In the genomic region with DNA sequence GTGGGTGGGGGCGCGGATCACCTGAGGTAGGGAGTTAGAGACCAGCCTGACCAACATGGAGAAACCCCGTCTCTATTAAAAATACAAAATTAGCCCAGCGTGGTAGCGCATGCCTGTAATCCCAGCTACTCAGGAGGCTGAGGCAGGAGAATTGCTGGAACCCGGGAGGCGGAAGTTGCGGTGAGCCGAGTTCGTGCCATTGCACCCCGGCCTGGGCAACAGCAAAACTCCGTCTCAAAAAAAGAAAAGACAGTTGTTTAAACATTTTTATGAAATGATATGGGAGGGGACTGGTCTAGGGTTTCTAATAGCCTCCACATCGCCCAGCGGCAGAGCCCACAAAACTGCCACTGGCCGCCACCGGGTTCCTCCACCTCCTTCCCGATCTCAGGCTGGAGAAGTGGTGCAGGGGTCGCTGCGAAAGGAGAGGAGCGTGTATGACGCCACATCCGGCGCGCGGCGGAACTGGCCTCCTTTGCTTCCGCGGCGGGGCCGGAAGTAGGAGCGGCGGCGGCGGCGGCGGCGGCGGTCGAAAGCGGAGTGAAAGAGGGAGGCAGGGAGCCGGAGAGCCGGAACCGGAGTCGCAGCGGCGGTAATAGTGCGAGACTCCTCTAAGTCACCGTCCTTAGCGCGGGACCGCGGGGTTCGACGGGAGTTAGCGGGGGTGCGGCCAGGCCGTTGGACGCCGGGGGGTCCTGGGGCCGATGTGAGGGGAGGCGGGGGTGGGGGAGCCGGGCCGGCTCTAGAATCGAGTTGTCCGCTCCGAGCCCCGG, we compare ENCODE assay signal across 1 cellular context.
TF ChIP-seq lines count a peak whose summit lies in the region.

Gene PPP4C, plus strand, starts transcription at position 492 of the 773 bp plus-strand sequence. CDS start 384 bp downstream, outside the sequence.

TF ChIP-seq in GM12878, 131 proteins besides CTCF, POLR2A, EP300 and RAD21 (continued from another document and continues in another):
- TF ChIP-seq, protein P1, sequence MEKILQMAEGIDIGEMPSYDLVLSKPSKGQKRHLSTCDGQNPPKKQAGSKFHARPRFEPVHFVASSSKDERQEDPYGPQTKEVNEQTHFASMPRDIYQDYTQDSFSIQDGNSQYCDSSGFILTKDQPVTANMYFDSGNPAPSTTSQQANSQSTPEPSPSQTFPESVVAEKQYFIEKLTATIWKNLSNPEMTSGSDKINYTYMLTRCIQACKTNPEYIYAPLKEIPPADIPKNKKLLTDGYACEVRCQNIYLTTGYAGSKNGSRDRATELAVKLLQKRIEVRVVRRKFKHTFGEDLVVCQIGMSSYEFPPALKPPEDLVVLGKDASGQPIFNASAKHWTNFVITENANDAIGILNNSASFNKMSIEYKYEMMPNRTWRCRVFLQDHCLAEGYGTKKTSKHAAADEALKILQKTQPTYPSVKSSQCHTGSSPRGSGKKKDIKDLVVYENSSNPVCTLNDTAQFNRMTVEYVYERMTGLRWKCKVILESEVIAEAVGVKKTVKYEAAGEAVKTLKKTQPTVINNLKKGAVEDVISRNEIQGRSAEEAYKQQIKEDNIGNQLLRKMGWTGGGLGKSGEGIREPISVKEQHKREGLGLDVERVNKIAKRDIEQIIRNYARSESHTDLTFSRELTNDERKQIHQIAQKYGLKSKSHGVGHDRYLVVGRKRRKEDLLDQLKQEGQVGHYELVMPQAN (conservative IDR thresholded peaks at IDR 0.05), result peak; percentile 53; the same call in 1 of the 2 replicates
- TF ChIP-seq TARDBP (IDR thresholded peaks at IDR 0.05; ENCODE audit: borderline replicate concordance), result no peak
- TF ChIP-seq IKZF1 (conservative IDR thresholded peaks at IDR 0.05), result peak; percentile 90
- peak; percentile 84 for TF ChIP-seq RELB (IDR thresholded peaks at IDR 0.05; ENCODE audit: low read depth)
- no peak for TF ChIP-seq NFYA (IDR thresholded peaks at IDR 0.05; ENCODE audit: borderline replicate concordance, low read depth, low read length)
- no peak for TF ChIP-seq BRCA1 (IDR thresholded peaks at IDR 0.05; ENCODE audit: low read depth, low read length)
- TF ChIP-seq POLR2AphosphoS5 (IDR thresholded peaks at IDR 0.05; ENCODE audit: low read length), result peak; percentile 80
- TF ChIP-seq SREBF2 (IDR thresholded peaks at IDR 0.05; ENCODE audit: low read length), result no peak
- 0 out of 2 replicates have a peak, but pooled peaks have one; percentile 29 for TF ChIP-seq TCF12 (IDR thresholded peaks at IDR 0.05; ENCODE audit: low read depth, low read length)
- peak; percentile 63; the same call in 1 of the 2 replicates for TF ChIP-seq NR2C1 (IDR thresholded peaks at IDR 0.05)
- TF ChIP-seq, protein P2, sequence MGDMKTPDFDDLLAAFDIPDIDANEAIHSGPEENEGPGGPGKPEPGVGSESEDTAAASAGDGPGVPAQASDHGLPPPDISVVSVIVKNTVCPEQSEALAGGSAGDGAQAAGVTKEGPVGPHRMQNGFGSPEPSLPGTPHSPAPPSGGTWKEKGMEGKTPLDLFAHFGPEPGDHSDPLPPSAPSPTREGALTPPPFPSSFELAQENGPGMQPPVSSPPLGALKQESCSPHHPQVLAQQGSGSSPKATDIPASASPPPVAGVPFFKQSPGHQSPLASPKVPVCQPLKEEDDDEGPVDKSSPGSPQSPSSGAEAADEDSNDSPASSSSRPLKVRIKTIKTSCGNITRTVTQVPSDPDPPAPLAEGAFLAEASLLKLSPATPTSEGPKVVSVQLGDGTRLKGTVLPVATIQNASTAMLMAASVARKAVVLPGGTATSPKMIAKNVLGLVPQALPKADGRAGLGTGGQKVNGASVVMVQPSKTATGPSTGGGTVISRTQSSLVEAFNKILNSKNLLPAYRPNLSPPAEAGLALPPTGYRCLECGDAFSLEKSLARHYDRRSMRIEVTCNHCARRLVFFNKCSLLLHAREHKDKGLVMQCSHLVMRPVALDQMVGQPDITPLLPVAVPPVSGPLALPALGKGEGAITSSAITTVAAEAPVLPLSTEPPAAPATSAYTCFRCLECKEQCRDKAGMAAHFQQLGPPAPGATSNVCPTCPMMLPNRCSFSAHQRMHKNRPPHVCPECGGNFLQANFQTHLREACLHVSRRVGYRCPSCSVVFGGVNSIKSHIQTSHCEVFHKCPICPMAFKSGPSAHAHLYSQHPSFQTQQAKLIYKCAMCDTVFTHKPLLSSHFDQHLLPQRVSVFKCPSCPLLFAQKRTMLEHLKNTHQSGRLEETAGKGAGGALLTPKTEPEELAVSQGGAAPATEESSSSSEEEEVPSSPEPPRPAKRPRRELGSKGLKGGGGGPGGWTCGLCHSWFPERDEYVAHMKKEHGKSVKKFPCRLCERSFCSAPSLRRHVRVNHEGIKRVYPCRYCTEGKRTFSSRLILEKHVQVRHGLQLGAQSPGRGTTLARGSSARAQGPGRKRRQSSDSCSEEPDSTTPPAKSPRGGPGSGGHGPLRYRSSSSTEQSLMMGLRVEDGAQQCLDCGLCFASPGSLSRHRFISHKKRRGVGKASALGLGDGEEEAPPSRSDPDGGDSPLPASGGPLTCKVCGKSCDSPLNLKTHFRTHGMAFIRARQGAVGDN (IDR thresholded peaks at IDR 0.05), result peak; percentile 45; the same call in 1 of the 2 replicates
- no peak for TF ChIP-seq ZBED1 (IDR thresholded peaks at IDR 0.05; ENCODE audit: borderline replicate concordance)
- TF ChIP-seq, protein P3, sequence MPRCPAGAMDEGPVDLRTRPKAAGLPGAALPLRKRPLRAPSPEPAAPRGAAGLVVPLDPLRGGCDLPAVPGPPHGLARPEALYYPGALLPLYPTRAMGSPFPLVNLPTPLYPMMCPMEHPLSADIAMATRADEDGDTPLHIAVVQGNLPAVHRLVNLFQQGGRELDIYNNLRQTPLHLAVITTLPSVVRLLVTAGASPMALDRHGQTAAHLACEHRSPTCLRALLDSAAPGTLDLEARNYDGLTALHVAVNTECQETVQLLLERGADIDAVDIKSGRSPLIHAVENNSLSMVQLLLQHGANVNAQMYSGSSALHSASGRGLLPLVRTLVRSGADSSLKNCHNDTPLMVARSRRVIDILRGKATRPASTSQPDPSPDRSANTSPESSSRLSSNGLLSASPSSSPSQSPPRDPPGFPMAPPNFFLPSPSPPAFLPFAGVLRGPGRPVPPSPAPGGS (IDR thresholded peaks at IDR 0.05; ENCODE audit: borderline replicate concordance, insufficient read depth, low read depth, low read length, poor library complexity, severe bottlenecking), result peak; percentile 63
- peak; percentile 92 for TF ChIP-seq POLR2AphosphoS2 (IDR thresholded peaks at IDR 0.05; ENCODE audit: low read depth, low read length)
- no peak for TF ChIP-seq PAX5 (IDR thresholded peaks at IDR 0.05; ENCODE audit: borderline replicate concordance, low read depth, low read length)
- TF ChIP-seq, protein P4, sequence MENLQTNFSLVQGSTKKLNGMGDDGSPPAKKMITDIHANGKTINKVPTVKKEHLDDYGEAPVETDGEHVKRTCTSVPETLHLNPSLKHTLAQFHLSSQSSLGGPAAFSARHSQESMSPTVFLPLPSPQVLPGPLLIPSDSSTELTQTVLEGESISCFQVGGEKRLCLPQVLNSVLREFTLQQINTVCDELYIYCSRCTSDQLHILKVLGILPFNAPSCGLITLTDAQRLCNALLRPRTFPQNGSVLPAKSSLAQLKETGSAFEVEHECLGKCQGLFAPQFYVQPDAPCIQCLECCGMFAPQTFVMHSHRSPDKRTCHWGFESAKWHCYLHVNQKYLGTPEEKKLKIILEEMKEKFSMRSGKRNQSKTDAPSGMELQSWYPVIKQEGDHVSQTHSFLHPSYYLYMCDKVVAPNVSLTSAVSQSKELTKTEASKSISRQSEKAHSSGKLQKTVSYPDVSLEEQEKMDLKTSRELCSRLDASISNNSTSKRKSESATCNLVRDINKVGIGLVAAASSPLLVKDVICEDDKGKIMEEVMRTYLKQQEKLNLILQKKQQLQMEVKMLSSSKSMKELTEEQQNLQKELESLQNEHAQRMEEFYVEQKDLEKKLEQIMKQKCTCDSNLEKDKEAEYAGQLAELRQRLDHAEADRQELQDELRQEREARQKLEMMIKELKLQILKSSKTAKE (IDR thresholded peaks at IDR 0.05; ENCODE audit: low read depth, poor library complexity, severe bottlenecking), result peak; percentile 35
- peak; percentile 95 for TF ChIP-seq CREM (IDR thresholded peaks at IDR 0.05; ENCODE audit: low read depth)
- TF ChIP-seq, protein P5, sequence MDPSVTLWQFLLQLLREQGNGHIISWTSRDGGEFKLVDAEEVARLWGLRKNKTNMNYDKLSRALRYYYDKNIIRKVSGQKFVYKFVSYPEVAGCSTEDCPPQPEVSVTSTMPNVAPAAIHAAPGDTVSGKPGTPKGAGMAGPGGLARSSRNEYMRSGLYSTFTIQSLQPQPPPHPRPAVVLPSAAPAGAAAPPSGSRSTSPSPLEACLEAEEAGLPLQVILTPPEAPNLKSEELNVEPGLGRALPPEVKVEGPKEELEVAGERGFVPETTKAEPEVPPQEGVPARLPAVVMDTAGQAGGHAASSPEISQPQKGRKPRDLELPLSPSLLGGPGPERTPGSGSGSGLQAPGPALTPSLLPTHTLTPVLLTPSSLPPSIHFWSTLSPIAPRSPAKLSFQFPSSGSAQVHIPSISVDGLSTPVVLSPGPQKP (IDR thresholded peaks at IDR 0.05; ENCODE audit: low read depth, low read length), result peak; percentile 16; the same call in 1 of the 2 replicates
- TF ChIP-seq NFXL1 (IDR thresholded peaks at IDR 0.05; ENCODE audit: borderline replicate concordance), result no peak
- TF ChIP-seq, protein P6, sequence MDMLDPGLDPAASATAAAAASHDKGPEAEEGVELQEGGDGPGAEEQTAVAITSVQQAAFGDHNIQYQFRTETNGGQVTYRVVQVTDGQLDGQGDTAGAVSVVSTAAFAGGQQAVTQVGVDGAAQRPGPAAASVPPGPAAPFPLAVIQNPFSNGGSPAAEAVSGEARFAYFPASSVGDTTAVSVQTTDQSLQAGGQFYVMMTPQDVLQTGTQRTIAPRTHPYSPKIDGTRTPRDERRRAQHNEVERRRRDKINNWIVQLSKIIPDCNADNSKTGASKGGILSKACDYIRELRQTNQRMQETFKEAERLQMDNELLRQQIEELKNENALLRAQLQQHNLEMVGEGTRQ (IDR thresholded peaks at IDR 0.05; ENCODE audit: borderline replicate concordance, low read depth, low read length), result no peak
- no peak for TF ChIP-seq ZNF24 (IDR thresholded peaks at IDR 0.05)
- TF ChIP-seq E2F8 (IDR thresholded peaks at IDR 0.05; ENCODE audit: low read depth, partially characterized antibody), result peak; percentile 61
- TF ChIP-seq WRNIP1 (IDR thresholded peaks at IDR 0.05; ENCODE audit: borderline replicate concordance, low read depth, low read length), result no peak
- TF ChIP-seq BACH1 (IDR thresholded peaks at IDR 0.05; ENCODE audit: borderline replicate concordance), result peak; percentile 50; the same call in 1 of the 2 replicates
- TF ChIP-seq DPF2 (IDR thresholded peaks at IDR 0.05), result peak; percentile 16; the same call in 1 of the 2 replicates
- 0 out of 2 replicates have a peak, but pooled peaks have one; percentile 42 for TF ChIP-seq RB1 (IDR thresholded peaks at IDR 0.05; ENCODE audit: borderline replicate concordance)
- TF ChIP-seq TAF1 (IDR thresholded peaks at IDR 0.05; ENCODE audit: borderline replicate concordance, low read depth, low read length), result peak; percentile 78; the same call in 1 of the 2 replicates
- no peak for TF ChIP-seq HCFC1 (IDR thresholded peaks at IDR 0.05; ENCODE audit: low read length)
- TF ChIP-seq STAT3 (IDR thresholded peaks at IDR 0.05; ENCODE audit: low read depth, low read length), result no peak
- 0 out of 2 replicates have a peak, but pooled peaks have one; percentile 29 for TF ChIP-seq SIN3A (IDR thresholded peaks at IDR 0.05; ENCODE audit: low read depth, low read length)
- peak; percentile 91 for TF ChIP-seq GABPA (IDR thresholded peaks at IDR 0.05; ENCODE audit: low read depth)
- TF ChIP-seq CEBPB (IDR thresholded peaks at IDR 0.05; ENCODE audit: borderline replicate concordance in 1 of 2, low read depth in 2 of 2, low read length in 2 of 2), result no peak
- no peak for TF ChIP-seq TBL1XR1 (IDR thresholded peaks at IDR 0.05; ENCODE audit: low read depth, low read length)
- TF ChIP-seq SMAD1 (IDR thresholded peaks at IDR 0.05; ENCODE audit: low read depth, partially characterized antibody), result peak; percentile 26
- TF ChIP-seq IKZF2 (IDR thresholded peaks at IDR 0.05), result peak; percentile 58 to 59; a peak in 3 of 4 replicates
- TF ChIP-seq NR2F1 (conservative IDR thresholded peaks at IDR 0.05), result peak; percentile 12; the same call in 1 of the 2 replicates
- peak; percentile 64; the same call in 1 of the 3 replicates for TF ChIP-seq POU2F2 (IDR thresholded peaks at IDR 0.05; ENCODE audit: borderline replicate concordance, low read depth, low read length)
- peak; percentile 40; the same call in 1 of the 2 replicates for TF ChIP-seq SPI1 (IDR thresholded peaks at IDR 0.05; ENCODE audit: borderline replicate concordance, insufficient read depth, low read depth, low read length)
- peak; percentile 93 for TF ChIP-seq CREB1 (IDR thresholded peaks at IDR 0.05; ENCODE audit: low read depth)
- TF ChIP-seq PML (IDR thresholded peaks at IDR 0.05; ENCODE audit: low read length), result peak; percentile 74; the same call in 1 of the 2 replicates
- peak; percentile 74 for TF ChIP-seq SMAD5 (IDR thresholded peaks at IDR 0.05; ENCODE audit: low read depth)
- peak in 1 of 2 experiments; percentile 96; a peak in 3 of 4 replicates for TF ChIP-seq ETV6 (conservative IDR thresholded peaks at IDR 0.05 in 1 of 2, IDR thresholded peaks at IDR 0.05 in 1 of 2; ENCODE audit: borderline replicate concordance in 1 of 2, low read depth in 1 of 2)
- TF ChIP-seq EGR1 (IDR thresholded peaks at IDR 0.05; ENCODE audit: borderline replicate concordance in 1 of 2, low read depth in 2 of 2, low read length in 2 of 2), result peak in 1 of 2 experiments; percentile 47; a peak in 1 of 3 replicates
